In genomic region chr9:137588891-137589290, GRCh38 we compare ENCODE assay signal across 1 cellular context.
TF ChIP-seq lines count a peak whose summit lies in the region.

No MANE protein-coding gene starts in this region.

TF ChIP-seq in H1, 55 proteins besides CTCF, POLR2A, EP300 and RAD21:
- no peak for TF ChIP-seq SIX5 (IDR thresholded peaks at IDR 0.05; ENCODE audit: low read depth, low read length)
- TF ChIP-seq RXRA (IDR thresholded peaks at IDR 0.05; ENCODE audit: insufficient read depth, low read depth, low read length), result no peak
- no peak for TF ChIP-seq TAF1 (IDR thresholded peaks at IDR 0.05; ENCODE audit: low read depth, low read length)
- TF ChIP-seq CHD1 (IDR thresholded peaks at IDR 0.05; ENCODE audit: low read depth, low read length), result no peak
- TF ChIP-seq KDM5A (IDR thresholded peaks at IDR 0.05; ENCODE audit: low read length), result no peak
- TF ChIP-seq YY1 (IDR thresholded peaks at IDR 0.05; ENCODE audit: low read depth, low read length), result no peak
